In genomic region chr10:98215378-98215777, GRCh38 we compare ENCODE assay signal across 30 cellular contexts. TPM values are rescaled to one million over a fixed set of nuclear protein-coding genes. Genes with fewer than 3 reads are reported as not detected.
"Had no signal": no experiment of that assay in that cellular context is flagged by ENCODE, and none has a peak within 500 bp of the region (broad histone marks: within the 10 kb centered on the region; RNA-seq: fewer than 3 reads in every experiment).

No MANE protein-coding gene starts in this region.

- DNase-seq: activated B cell treated with CpG ODN at 0.5 μM for 24 hours; activated CD4-positive, alpha-beta T cell treated with anti-CD3 and anti-CD28 coated beads for 48 hours; activated CD4-positive, alpha-beta T cell treated with anti-CD3 and anti-CD28 coated beads, Interleukin-2, amount 50 U/mL, for 1 hour; activated CD4-positive, alpha-beta T cell treated with anti-CD3 and anti-CD28 coated beads, Interleukin-2, amount 50 U/mL, for 48 hours; activated CD8-positive, alpha-beta memory T cell treated with anti-CD3 and anti-CD28 coated beads for 24 hours; activated CD8-positive, alpha-beta T cell treated with anti-CD3 and anti-CD28 coated beads for 36 hours; activated effector memory CD4-positive, alpha-beta T cell treated with Interleukin-2 at 50 U/mL for 16 hours; activated gamma-delta T cell treated with Interleukin-2 at 50 U/mL for 16 hours; activated naive CD4-positive, alpha-beta T cell treated with anti-CD3 and anti-CD28 coated beads, Interleukin-2, amount 50 U/mL, for 16 hours; activated naive CD4-positive, alpha-beta T cell treated with Interleukin-2 at 50 U/mL for 16 hours; activated T-cell treated with anti-CD3 and anti-CD28 coated beads, Interleukin-2, amount 50 U/mL, for 4 hours; amniotic stem cell; anterior cingulate cortex; brain microvascular endothelial cell; cortex of kidney; dermis blood vessel endothelial cell; effector CD4-positive, alpha-beta T cell; effector memory CD8-positive, alpha-beta T cell; erythroblast; foreskin keratinocyte; heart right ventricle; T1000; WERI-Rb-1 had no signal

- H3K27me3 ChIP-seq: brain microvascular endothelial cell, esophagus muscularis mucosa, foreskin keratinocyte, gastroesophageal sphincter, heart right ventricle had no signal

- H3K36me3 ChIP-seq: brain microvascular endothelial cell, esophagus muscularis mucosa, gastroesophageal sphincter, WERI-Rb-1 had no signal

- H3K4me3 ChIP-seq: esophagus muscularis mucosa, gastroesophageal sphincter, heart right ventricle had no signal

- H3K27ac ChIP-seq: brain microvascular endothelial cell, esophagus muscularis mucosa, foreskin keratinocyte, gastroesophageal sphincter, heart right ventricle, WERI-Rb-1 had no signal

- ATAC-seq: activated CD4-positive, CD25-positive, alpha-beta regulatory T cell treated with anti-CD3 and anti-CD28 coated beads, Interleukin-2, amount 50 U/mL, for 24 hours; activated CD8-positive, alpha-beta T cell treated with anti-CD3 and anti-CD28 coated beads for 36 hours; activated T-cell treated with anti-CD3 and anti-CD28 coated beads, Interleukin-2, amount 50 U/mL, for 4 hours; activated T-helper 17 cell treated with anti-CD3 and anti-CD28 coated beads, Interleukin-2, amount 50 U/mL, for 72 hours; effector memory CD8-positive, alpha-beta T cell; foreskin keratinocyte; gastroesophageal sphincter; heart right ventricle had no signal

- H3K4me1 ChIP-seq: foreskin keratinocyte had no signal

- FAIRE-seq: astrocyte, bronchial epithelial cell, colon had no signal

RNA-seq across cellular contexts. Expression of gene LOXL4, which starts 52.6 kb away (rescaled TPM):
- total RNA-seq: activated B cell treated with CpG ODN at 0.5 μM for 24 hours; activated CD8-positive, alpha-beta T cell treated with anti-CD3 and anti-CD28 coated beads for 36 hours; activated T-cell treated with anti-CD3 and anti-CD28 coated beads, Interleukin-2, amount 50 U/mL, for 4 hours; activated T-helper 17 cell treated with anti-CD3 and anti-CD28 coated beads, Interleukin-2, amount 50 U/mL, for 72 hours had no signal
